Comparison of ENCODE assay signal across 20 cellular contexts in genomic region chr12:43896496-43896895, GRCh38.
DNase-seq lines count a peak whose midpoint lies in the region; ATAC-seq and TF ChIP-seq lines count a peak whose summit lies in the region.
"Had no signal": no experiment of that assay in that cellular context is flagged by ENCODE, and none has a peak within 500 bp of the region (broad histone marks: within the 10 kb centered on the region; RNA-seq: fewer than 3 reads in every experiment).

No MANE protein-coding gene starts in this region.

- H3K36me3 ChIP-seq in MG63: no peaks in the 10 kb centered on the region
- H3K36me3 ChIP-seq in tibial nerve: no peaks in the 10 kb centered on the region
- H3K36me3 ChIP-seq: HAP-1 had no signal

- no peak overlapping the region for H3K4me3 ChIP-seq in MG63
- H3K4me3 ChIP-seq in epithelial cell of proximal tubule (ENCODE audit: low read depth, low read length): no peak overlapping the region
- no peak overlapping the region for H3K4me3 ChIP-seq in foreskin fibroblast (ENCODE audit: low read depth in 1 of 2, low read length in 2 of 2)
- H3K4me3 ChIP-seq in tibial nerve: no peak overlapping the region
- H3K4me3 ChIP-seq: HAP-1 had no signal

- no peak for ATAC-seq in HG02973 (IDR thresholded peaks at IDR 0.05; ENCODE audit: unreplicated experiment)

- H3K27me3 ChIP-seq in MG63 (no peaks in the 10 kb centered on the region), tibial nerve (no peaks in the 10 kb centered on the region)

- DNase-seq in AG09319 (ENCODE audit: extremely low read depth, low read depth) (peak; percentile 15), MG63 (peak; percentile 16), epithelial cell of proximal tubule (ENCODE audit: low read depth) (peak; percentile 33), kidney tubule cell (ENCODE audit: low spot score) (peak; percentile 62), foreskin fibroblast (no peak), midbrain (lab: John Stamatoyannopoulos, UW) (no peak), tibial nerve (ENCODE audit: low spot score in 2 of 2) (no peak)
- DNase-seq: COR-L47; DMS153; NCI-H1417 treated with DMSO at 0.1 percent for 48 hours; NCI-H1930; NCI-H2171; NCI-H446 treated with DMSO at 0.1 percent for 48 hours; NK-92 treated with Interleukin-12 subunit alpha and Interleukin-12 subunit beta, amount 100 ng/mL, for 24 hours; RPMI8226; SIG-M5 had no signal

- no peak for TF ChIP-seq CTCF in AG09319 (IDR thresholded peaks at IDR 0.05; ENCODE audit: low read depth, low read length)
- TF ChIP-seq CTCF in epithelial cell of proximal tubule (conservative IDR thresholded peaks at IDR 0.05; ENCODE audit: low read depth, low read length): no peak
- no peak for TF ChIP-seq CTCF in foreskin fibroblast (IDR thresholded peaks at IDR 0.05; ENCODE audit: low read depth, low read length)
- TF ChIP-seq CTCF in tibial nerve (IDR thresholded peaks at IDR 0.05): no peak

- no peak for TF ChIP-seq EP300 in tibial nerve (IDR thresholded peaks at IDR 0.05)

- H3K9me3 ChIP-seq in MG63 (0 out of 2 replicates have a peak, but pooled peaks cover 2% of the 10 kb centered on the region), tibial nerve (no peaks in the 10 kb centered on the region)
- H3K9me3 ChIP-seq: HAP-1 had no signal

- no peak for TF ChIP-seq POLR2A in tibial nerve (IDR thresholded peaks at IDR 0.05)

- H3K27ac ChIP-seq in tibial nerve: no peak overlapping the region
- H3K27ac ChIP-seq: C4-2B, HL-60 had no signal

- H3K4me1 ChIP-seq in tibial nerve: no peaks in the 10 kb centered on the region
- H3K4me1 ChIP-seq: HAP-1 had no signal

- 83 to 88% methylated on average over 1 of the region's 1 CpG for WGBS in tibial nerve, 2 donors

Comparison
In these comparisons a context has a peak if more than half of its experiments do, and no peak if none do; other contexts are left out.
1. DNase-seq: peak in AG09319 (single experiment), MG63 (single experiment), epithelial cell of proximal tubule (single experiment) and kidney tubule cell (single experiment); none in foreskin fibroblast (0 of 2), midbrain (single experiment) and tibial nerve (0 of 2).